1 cellular context compared by ENCODE assay signal in genomic region chr19:53903055-53903680, GRCh38.
TF ChIP-seq lines count a peak whose summit lies in the region.

No MANE protein-coding gene starts in this region.

TF ChIP-seq in HepG2, 621 proteins besides CTCF, POLR2A, EP300 and RAD21 (continues in another document):
- TF ChIP-seq ERF (CRISPR knock-in tag; IDR thresholded peaks at IDR 0.05) (peak; percentile 65), TEF (CRISPR knock-in tag; IDR thresholded peaks at IDR 0.05) (peak; percentile 58; the same call in 1 of the 2 replicates), ISL2 (CRISPR knock-in tag; IDR thresholded peaks at IDR 0.05) (0 out of 2 replicates have a peak, but pooled peaks have one; percentile 29), NKX3-1 (CRISPR knock-in tag; IDR thresholded peaks at IDR 0.05) (peak; percentile 63; the same call in 1 of the 2 replicates), ONECUT2 (CRISPR knock-in tag; IDR thresholded peaks at IDR 0.05) (0 out of 2 replicates have a peak, but pooled peaks have one; percentile 17), HBP1 (CRISPR knock-in tag; IDR thresholded peaks at IDR 0.05; ENCODE audit: low read depth) (no peak), THAP9 (CRISPR knock-in tag; IDR thresholded peaks at IDR 0.05; ENCODE audit: borderline replicate concordance) (no peak), ARID5B (CRISPR knock-in tag; IDR thresholded peaks at IDR 0.05) (peak; percentile 28; the same call in 1 of the 2 replicates), RFX3 (CRISPR knock-in tag; IDR thresholded peaks at IDR 0.05) (0 out of 2 replicates have a peak, but pooled peaks have one; percentile 34), TGIF2 (CRISPR knock-in tag; IDR thresholded peaks at IDR 0.05) (peak; percentile 70; the same call in 1 of the 2 replicates), ZNF558 (CRISPR knock-in tag; IDR thresholded peaks at IDR 0.05; ENCODE audit: borderline replicate concordance) (peak; percentile 49; the same call in 1 of the 2 replicates), ZNF562 (CRISPR knock-in tag; IDR thresholded peaks at IDR 0.05; ENCODE audit: borderline replicate concordance) (no peak), SALL1 (CRISPR knock-in tag; IDR thresholded peaks at IDR 0.05) (peak; percentile 43; the same call in 1 of the 2 replicates), EHMT2 (IDR thresholded peaks at IDR 0.05; ENCODE audit: borderline replicate concordance, low read depth, low read length) (peak; percentile 97), KLF6 (CRISPR knock-in tag; IDR thresholded peaks at IDR 0.05) (peak; percentile 86), NONO (IDR thresholded peaks at IDR 0.05) (no peak), NONO (CRISPR knock-in tag; conservative IDR thresholded peaks at IDR 0.05) (no peak), THAP11 (CRISPR knock-in tag; IDR thresholded peaks at IDR 0.05) (0 out of 2 replicates have a peak, but pooled peaks have one; percentile 25), SMAD3 (CRISPR knock-in tag; IDR thresholded peaks at IDR 0.05) (peak; percentile 72; the same call in 1 of the 2 replicates), SIX1 (CRISPR knock-in tag; IDR thresholded peaks at IDR 0.05; ENCODE audit: borderline replicate concordance) (no peak), CC2D1A (CRISPR knock-in tag; IDR thresholded peaks at IDR 0.05) (no peak), NCOR1 (IDR thresholded peaks at IDR 0.05; ENCODE audit: borderline replicate concordance, low read length) (no peak), HDAC2 (CRISPR knock-in tag; IDR thresholded peaks at IDR 0.05) (0 out of 2 replicates have a peak, but pooled peaks have one; percentile 19), HMGXB3 (CRISPR knock-in tag; IDR thresholded peaks at IDR 0.05; ENCODE audit: borderline replicate concordance) (0 out of 2 replicates have a peak, but pooled peaks have one; percentile 48), SOX5 (CRISPR knock-in tag; IDR thresholded peaks at IDR 0.05; ENCODE audit: borderline replicate concordance) (peak; percentile 42; the same call in 1 of the 2 replicates), RBM22 (optimal IDR thresholded peaks at IDR 0.05; ENCODE audit: low read length) (no peak), BCL3 (CRISPR knock-in tag; IDR thresholded peaks at IDR 0.05) (no peak), REST (IDR thresholded peaks at IDR 0.05; ENCODE audit: borderline replicate concordance in 1 of 2, low read depth in 1 of 2, low read length in 2 of 2) (peak; percentile 81 to 97), ZNF331 (CRISPR knock-in tag; IDR thresholded peaks at IDR 0.05) (peak; percentile 65), ZBTB21 (CRISPR knock-in tag; IDR thresholded peaks at IDR 0.05) (no peak), YEATS4 (CRISPR knock-in tag; IDR thresholded peaks at IDR 0.05; ENCODE audit: borderline replicate concordance) (no peak), SIN3B (IDR thresholded peaks at IDR 0.05; ENCODE audit: low read length) (no peak), MTERF4 (CRISPR knock-in tag; IDR thresholded peaks at IDR 0.05) (no peak), SAP130 (CRISPR knock-in tag; IDR thresholded peaks at IDR 0.05; ENCODE audit: low read depth) (peak; percentile 61), ZGPAT (CRISPR knock-in tag; IDR thresholded peaks at IDR 0.05) (no peak), ZFP41 (CRISPR knock-in tag; IDR thresholded peaks at IDR 0.05; ENCODE audit: borderline replicate concordance) (no peak), XBP1 (CRISPR knock-in tag; IDR thresholded peaks at IDR 0.05) (no peak), NFKBIZ (CRISPR knock-in tag; IDR thresholded peaks at IDR 0.05) (0 out of 2 replicates have a peak, but pooled peaks have one; percentile 32)
